20 cellular contexts compared by ENCODE assay signal in genomic region chrX:134732676-134733075, GRCh38.
DNase-seq lines count a peak whose midpoint lies in the region; ATAC-seq and TF ChIP-seq lines count a peak whose summit lies in the region.
"Had no signal": no experiment of that assay in that cellular context is flagged by ENCODE, and none has a peak within 500 bp of the region (broad histone marks: within the 10 kb centered on the region; RNA-seq: fewer than 3 reads in every experiment).

No MANE protein-coding gene starts in this region.

- H3K4me1 ChIP-seq in HEK293 (ENCODE audit: control insufficient read depth, insufficient read depth, low read length) (peaks cover 10% of the 10 kb centered on the region), mesodermal cell (ENCODE audit: control insufficient read depth, insufficient read depth, low read length, poor library complexity, severe bottlenecking) (peaks cover 10% of the 10 kb centered on the region), osteoblast (ENCODE audit: insufficient read depth, low read length) (peaks cover 18% of the 10 kb centered on the region)

- WGBS in mesodermal cell (ENCODE audit: insufficient coverage in 2 of 2), 2 experiments, result 100% methylated on average over 1 of the region's 6 CpGs; no CpG with 5 or more reads in 1 of the 2 experiments

- H3K27ac ChIP-seq in HEK293 (ENCODE audit: extremely low read depth, low read depth, low read length) (no peak overlapping the region), mesodermal cell (ENCODE audit: low read depth, low read length, severe bottlenecking) (peak overlapping the region; percentile 73), osteoblast (ENCODE audit: low read depth, low read length) (no peak overlapping the region)
- H3K27ac ChIP-seq: SJSA1 had no signal

- ATAC-seq in T-cell (replicated peaks in 1 of 4) (no peak), GM18867 (IDR thresholded peaks at IDR 0.05; ENCODE audit: unreplicated experiment) (no peak), GM21447 (IDR thresholded peaks at IDR 0.05; ENCODE audit: unreplicated experiment) (no peak)

- peak overlapping the region; percentile 24 for H2AFZ ChIP-seq in osteoblast (ENCODE audit: low read length)

- H3K27ac Mint-ChIP-seq in T-cell, result no peak overlapping the region
- H3K27ac Mint-ChIP-seq: B cell had no signal

- no peaks in the 10 kb centered on the region for H3K9me3 Mint-ChIP-seq in T-cell

- H3K4me3 Mint-ChIP-seq in T-cell, result no peak overlapping the region
- H3K4me3 Mint-ChIP-seq: B cell, CD14-positive monocyte had no signal

- no peaks in the 10 kb centered on the region for H3K36me3 ChIP-seq in HEK293 (ENCODE audit: control insufficient read depth in 2 of 2, insufficient read depth in 1 of 2, low read length in 2 of 2)
- H3K36me3 ChIP-seq in mesodermal cell (ENCODE audit: control insufficient read depth, insufficient read depth, low read length), result no peaks in the 10 kb centered on the region
- H3K36me3 ChIP-seq in osteoblast (ENCODE audit: insufficient read depth, low read length), result no peaks in the 10 kb centered on the region
- H3K36me3 ChIP-seq: MG63, SJSA1 had no signal

- no peaks in the 10 kb centered on the region for H4K20me1 ChIP-seq in osteoblast (ENCODE audit: insufficient read depth, low read length)

- no peaks in the 10 kb centered on the region for H3K36me3 Mint-ChIP-seq in T-cell
- H3K36me3 Mint-ChIP-seq: CD14-positive monocyte had no signal

- no peaks in the 10 kb centered on the region for H3K9me3 ChIP-seq in HEK293 (ENCODE audit: control insufficient read depth, insufficient read depth, low read depth, low read length)
- no peaks in the 10 kb centered on the region for H3K9me3 ChIP-seq in mesodermal cell (ENCODE audit: control insufficient read depth, low read length)
- no peaks in the 10 kb centered on the region for H3K9me3 ChIP-seq in osteoblast (ENCODE audit: low read depth, low read length)
- H3K9me3 ChIP-seq: MG63, SJSA1 had no signal

- peaks cover 2 to 22% of the 10 kb centered on the region in 2 donors for H3K27me3 Mint-ChIP-seq in T-cell
- H3K27me3 Mint-ChIP-seq: B cell had no signal

- DNase-seq in astrocyte of the hippocampus (ENCODE audit: low read depth, low spot score) (peak; percentile 7), osteoblast (ENCODE audit: insufficient read length, low spot score, missing footprints) (no peak), T-cell (no peak), GF-D8 (lab: John Stamatoyannopoulos, UW) (no peak)
- DNase-seq: DMS53, GDM1, Kasumi-1, MG63, NCI-H1417 treated with DMSO at 0.1 percent for 48 hours, NCI-H2029, NCI-H345, NCI-H524 treated with DMSO at 0.1 percent for 48 hours, NCI-H82 had no signal

- H3K4me1 Mint-ChIP-seq in T-cell, result no peaks in the 10 kb centered on the region
- H3K4me1 Mint-ChIP-seq: B cell, CD14-positive monocyte had no signal

- POLR2A ChIA-PET in HEK293 (lab: Yijun Ruan, JAX) (no interaction called here), T-cell (lab: Charles Lee) (interaction anchor here in 1 of 2 donors (0.6 kb wide), 1 partner anchor 9 kb away, joined by 3 read pairs; no protein-coding TSS in a partner anchor)

- no peak overlapping the region for H3K4me3 ChIP-seq in HEK293 (ENCODE audit: low read depth, low read length)
- no peak overlapping the region for H3K4me3 ChIP-seq in mesodermal cell (ENCODE audit: extremely low read depth, insufficient read depth, low read length, poor library complexity, severe bottlenecking)
- no peak overlapping the region for H3K4me3 ChIP-seq in osteoblast (ENCODE audit: insufficient read depth, low read length)
- H3K4me3 ChIP-seq: MG63, SJSA1 had no signal

- TF ChIP-seq CTCF in HEK293 (tag by site-specific recombination; IDR thresholded peaks at IDR 0.05) (no peak), osteoblast (IDR thresholded peaks at IDR 0.05; ENCODE audit: extremely low read depth, low read depth, low read length) (no peak)

- no peaks in the 10 kb centered on the region for H3K79me2 ChIP-seq in osteoblast (ENCODE audit: insufficient read depth, low read length)

- no peaks in the 10 kb centered on the region for H3K27me3 ChIP-seq in osteoblast (ENCODE audit: insufficient read depth, low read length)
- H3K27me3 ChIP-seq: MG63, SJSA1 had no signal

- no peak overlapping the region for H3K4me2 ChIP-seq in osteoblast (ENCODE audit: insufficient read depth, low read length)

- CTCF ChIA-PET in HEK293 (lab: Yijun Ruan, JAX) (no interaction called here), T-cell (lab: Charles Lee) (no interaction called here)

TF ChIP-seq in HEK293, 187 proteins besides CTCF, POLR2A, EP300 and RAD21:
- no peak for TF ChIP-seq ZNF10 (tag by site-specific recombination; IDR thresholded peaks at IDR 0.05)
- TF ChIP-seq EGR2 (tag by site-specific recombination; IDR thresholded peaks at IDR 0.05; ENCODE audit: low read depth), result peak; percentile 38; the same call in 1 of the 2 replicates
- TF ChIP-seq ZNF354C (tag by site-specific recombination; IDR thresholded peaks at IDR 0.05; ENCODE audit: borderline replicate concordance, low read depth), result no peak
- no peak for TF ChIP-seq ZNF366 (tag by site-specific recombination; conservative IDR thresholded peaks at IDR 0.05)
- no peak for TF ChIP-seq ZSCAN23 (tag by site-specific recombination; IDR thresholded peaks at IDR 0.05)
- TF ChIP-seq ZNF292 (tag by site-specific recombination; IDR thresholded peaks at IDR 0.05; ENCODE audit: borderline replicate concordance, low read depth), result no peak
- TF ChIP-seq ZFHX2 (tag by site-specific recombination; conservative IDR thresholded peaks at IDR 0.05), result peak; percentile 62
- TF ChIP-seq ZNF521 (tag by site-specific recombination; IDR thresholded peaks at IDR 0.05), result no peak
- TF ChIP-seq ZNF24 (tag by site-specific recombination; IDR thresholded peaks at IDR 0.05), result no peak
- TF ChIP-seq ZNF776 (tag by site-specific recombination; IDR thresholded peaks at IDR 0.05; ENCODE audit: borderline replicate concordance), result no peak
- TF ChIP-seq ZNF266 (tag by site-specific recombination; IDR thresholded peaks at IDR 0.05; ENCODE audit: low read depth), result no peak
- no peak for TF ChIP-seq ZNF658 (tag by site-specific recombination; IDR thresholded peaks at IDR 0.05)
TF ChIP-seq in HEK293: peak in this region for 2.
